In genomic region chr11:60772666-60773065, GRCh38 we compare ENCODE assay signal across 21 cellular contexts. TPM values are rescaled to one million over a fixed set of nuclear protein-coding genes. Genes with fewer than 3 reads are reported as not detected.
"Had no signal": no experiment of that assay in that cellular context is flagged by ENCODE, and none has a peak within 500 bp of the region (broad histone marks: within the 10 kb centered on the region; RNA-seq: fewer than 3 reads in every experiment).

No MANE protein-coding gene starts in this region.

- H3K9me3 ChIP-seq: Peyer's patch, SJSA1 had no signal

- H3K27me3 ChIP-seq: brain microvascular endothelial cell, cardiac muscle cell, Peyer's patch had no signal

- H3K27ac ChIP-seq: brain microvascular endothelial cell, cardiac muscle cell, Peyer's patch, SJSA1 had no signal

- DNase-seq: activated CD4-positive, alpha-beta T cell treated with anti-CD3 and anti-CD28 coated beads, Interleukin-2, amount 10 ng/mL, durations not matched to agents 24 days and 14 days; activated CD4-positive, alpha-beta T cell treated with anti-CD3 and anti-CD28 coated beads, Interleukin-2, amount 50 U/mL, for 48 hours; activated CD8-positive, alpha-beta memory T cell treated with anti-CD3 and anti-CD28 coated beads, Interleukin-2, amount 10 ng/mL, durations not matched to agents 7 days and 5 days; activated naive CD4-positive, alpha-beta T cell treated with Interleukin-2 at 50 U/mL for 16 hours; activated T-cell treated with anti-CD3 and anti-CD28 coated beads, Interleukin-2, amount 50 U/mL, for 24 hours; amygdala; brain microvascular endothelial cell; Karpas-422; MM.1S; NCI-H1105; NCI-H1436; NCI-H1694 treated with DMSO at 0.1 percent for 48 hours; NCI-H2029 treated with DMSO at 0.1 percent for 48 hours; NCI-H510A treated with DMSO at 0.1 percent for 48 hours; SHP77 had no signal

- H3K36me3 ChIP-seq: brain microvascular endothelial cell, cardiac muscle cell, Peyer's patch, SJSA1 had no signal

- ATAC-seq: activated CD8-positive, alpha-beta memory T cell treated with anti-CD3 and anti-CD28 coated beads, Interleukin-2, amount 10 ng/mL, durations not matched to agents 7 days and 5 days; K562; SK-N-SH treated with all-trans-retinoic acid at 6 μM for 48 hours; WTC11 had no signal

- H3K4me3 ChIP-seq: cardiac muscle cell, K562, Peyer's patch, SJSA1 had no signal

- FAIRE-seq: K562 had no signal

RNA-seq across cellular contexts. Expression of gene MS4A10, which starts 12.5 kb away (rescaled TPM):
- total RNA-seq: activated CD4-positive, alpha-beta T cell treated with anti-CD3 and anti-CD28 coated beads, Interleukin-2, amount 10 ng/mL, durations not matched to agents 24 days and 14 days; activated CD8-positive, alpha-beta memory T cell treated with anti-CD3 and anti-CD28 coated beads, Interleukin-2, amount 10 ng/mL, durations not matched to agents 7 days and 5 days; cardiac muscle cell; K562; SJSA1; WTC11 had no signal
- polyA plus RNA-seq: cardiac muscle cell, K562 had no signal

RNA-seq across cellular contexts. Expression of gene MS4A15, which starts 16.0 kb away (rescaled TPM):
- total RNA-seq: activated CD4-positive, alpha-beta T cell treated with anti-CD3 and anti-CD28 coated beads, Interleukin-2, amount 10 ng/mL, durations not matched to agents 24 days and 14 days; activated CD8-positive, alpha-beta memory T cell treated with anti-CD3 and anti-CD28 coated beads, Interleukin-2, amount 10 ng/mL, durations not matched to agents 7 days and 5 days; cardiac muscle cell; K562; SJSA1 had no signal
- polyA plus RNA-seq: cardiac muscle cell, K562 had no signal

RNA-seq across cellular contexts. Expression of gene MS4A18, which starts 48.1 kb away (rescaled TPM):
- total RNA-seq: activated CD4-positive, alpha-beta T cell treated with anti-CD3 and anti-CD28 coated beads, Interleukin-2, amount 10 ng/mL, durations not matched to agents 24 days and 14 days; activated CD8-positive, alpha-beta memory T cell treated with anti-CD3 and anti-CD28 coated beads, Interleukin-2, amount 10 ng/mL, durations not matched to agents 7 days and 5 days; cardiac muscle cell; K562; SJSA1; WTC11 had no signal
- polyA plus RNA-seq: cardiac muscle cell, K562 had no signal
